Comparison of ENCODE assay signal across 1 cellular context in the genomic region with DNA sequence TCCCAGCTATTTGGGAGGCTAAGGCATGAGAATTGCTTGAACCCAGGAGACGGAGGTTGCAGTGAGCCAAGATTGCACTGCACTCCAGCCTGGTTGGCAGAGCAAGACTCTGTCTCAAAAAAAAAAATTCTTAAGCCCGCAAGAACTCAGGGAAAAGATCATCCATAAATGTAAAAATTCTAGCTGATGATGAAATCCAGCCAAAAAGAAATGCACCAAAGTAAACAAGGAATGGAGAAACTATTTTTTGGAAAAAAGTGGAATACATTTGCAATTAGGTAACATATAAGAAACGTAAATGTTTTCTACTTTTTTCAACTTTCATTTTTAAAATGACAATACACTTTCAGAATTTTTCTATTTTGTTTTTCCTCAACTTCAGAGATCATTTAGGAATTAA.
TF ChIP-seq lines count a peak whose summit lies in the region.

No MANE protein-coding gene starts in this region.

TF ChIP-seq in K562, 482 proteins besides CTCF, POLR2A, EP300 and RAD21 (continued from another document):
- TF ChIP-seq, protein P1, sequence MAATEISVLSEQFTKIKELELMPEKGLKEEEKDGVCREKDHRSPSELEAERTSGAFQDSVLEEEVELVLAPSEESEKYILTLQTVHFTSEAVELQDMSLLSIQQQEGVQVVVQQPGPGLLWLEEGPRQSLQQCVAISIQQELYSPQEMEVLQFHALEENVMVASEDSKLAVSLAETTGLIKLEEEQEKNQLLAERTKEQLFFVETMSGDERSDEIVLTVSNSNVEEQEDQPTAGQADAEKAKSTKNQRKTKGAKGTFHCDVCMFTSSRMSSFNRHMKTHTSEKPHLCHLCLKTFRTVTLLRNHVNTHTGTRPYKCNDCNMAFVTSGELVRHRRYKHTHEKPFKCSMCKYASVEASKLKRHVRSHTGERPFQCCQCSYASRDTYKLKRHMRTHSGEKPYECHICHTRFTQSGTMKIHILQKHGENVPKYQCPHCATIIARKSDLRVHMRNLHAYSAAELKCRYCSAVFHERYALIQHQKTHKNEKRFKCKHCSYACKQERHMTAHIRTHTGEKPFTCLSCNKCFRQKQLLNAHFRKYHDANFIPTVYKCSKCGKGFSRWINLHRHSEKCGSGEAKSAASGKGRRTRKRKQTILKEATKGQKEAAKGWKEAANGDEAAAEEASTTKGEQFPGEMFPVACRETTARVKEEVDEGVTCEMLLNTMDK (IDR thresholded peaks at IDR 0.05; ENCODE audit: borderline replicate concordance, insufficient read depth, low read depth, low read length, poor library complexity, severe bottlenecking) = no peak
- TF ChIP-seq, protein P2, sequence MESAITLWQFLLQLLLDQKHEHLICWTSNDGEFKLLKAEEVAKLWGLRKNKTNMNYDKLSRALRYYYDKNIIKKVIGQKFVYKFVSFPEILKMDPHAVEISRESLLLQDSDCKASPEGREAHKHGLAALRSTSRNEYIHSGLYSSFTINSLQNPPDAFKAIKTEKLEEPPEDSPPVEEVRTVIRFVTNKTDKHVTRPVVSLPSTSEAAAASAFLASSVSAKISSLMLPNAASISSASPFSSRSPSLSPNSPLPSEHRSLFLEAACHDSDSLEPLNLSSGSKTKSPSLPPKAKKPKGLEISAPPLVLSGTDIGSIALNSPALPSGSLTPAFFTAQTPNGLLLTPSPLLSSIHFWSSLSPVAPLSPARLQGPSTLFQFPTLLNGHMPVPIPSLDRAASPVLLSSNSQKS (CRISPR knock-in tag; IDR thresholded peaks at IDR 0.05) = no peak
- no peak for TF ChIP-seq MBD2 (IDR thresholded peaks at IDR 0.05; ENCODE audit: borderline replicate concordance, low read depth)
- TF ChIP-seq, protein P3, sequence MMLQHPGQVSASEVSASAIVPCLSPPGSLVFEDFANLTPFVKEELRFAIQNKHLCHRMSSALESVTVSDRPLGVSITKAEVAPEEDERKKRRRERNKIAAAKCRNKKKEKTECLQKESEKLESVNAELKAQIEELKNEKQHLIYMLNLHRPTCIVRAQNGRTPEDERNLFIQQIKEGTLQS (IDR thresholded peaks at IDR 0.05) = peak; percentile 32; the same call in 1 of the 2 replicates
- TF ChIP-seq, protein P3 (CRISPR knock-in tag; conservative IDR thresholded peaks at IDR 0.05) = no peak
- TF ChIP-seq, protein P4, sequence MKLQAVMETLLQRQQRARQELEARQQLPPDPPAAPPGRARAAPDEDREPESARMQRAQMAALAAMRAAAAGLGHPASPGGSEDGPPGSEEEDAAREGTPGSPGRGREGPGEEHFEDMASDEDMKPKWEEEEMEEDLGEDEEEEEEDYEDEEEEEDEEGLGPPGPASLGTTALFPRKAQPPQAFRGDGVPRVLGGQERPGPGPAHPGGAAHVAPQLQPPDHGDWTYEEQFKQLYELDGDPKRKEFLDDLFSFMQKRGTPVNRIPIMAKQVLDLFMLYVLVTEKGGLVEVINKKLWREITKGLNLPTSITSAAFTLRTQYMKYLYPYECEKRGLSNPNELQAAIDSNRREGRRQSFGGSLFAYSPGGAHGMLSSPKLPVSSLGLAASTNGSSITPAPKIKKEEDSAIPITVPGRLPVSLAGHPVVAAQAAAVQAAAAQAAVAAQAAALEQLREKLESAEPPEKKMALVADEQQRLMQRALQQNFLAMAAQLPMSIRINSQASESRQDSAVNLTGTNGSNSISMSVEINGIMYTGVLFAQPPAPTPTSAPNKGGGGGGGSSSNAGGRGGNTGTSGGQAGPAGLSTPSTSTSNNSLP (IDR thresholded peaks at IDR 0.05; ENCODE audit: borderline replicate concordance, low read depth, low read length) = no peak
TF ChIP-seq in K562: peak in this region for 1.
